ENCODE assay signal across 8 cellular contexts in the genomic region with DNA sequence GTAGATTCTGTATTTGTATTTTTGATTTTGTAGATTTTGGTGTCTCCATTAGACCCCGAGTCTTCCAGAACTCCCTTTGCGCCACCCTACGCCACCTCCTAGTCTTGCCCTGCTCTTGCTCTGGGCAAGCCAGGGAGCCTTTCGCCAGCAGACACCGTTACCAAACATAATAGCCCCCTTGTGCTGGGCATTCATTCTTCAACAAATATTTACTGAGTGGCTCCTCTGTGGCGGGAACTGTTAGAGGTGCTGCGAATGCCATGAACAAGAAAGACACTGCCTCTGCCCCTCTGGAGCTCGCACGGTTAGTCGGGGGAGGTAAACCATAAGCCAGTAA. TPM values are rescaled to one million over a fixed set of nuclear protein-coding genes. Genes with fewer than 3 reads are reported as not detected.
DNase-seq lines count a peak whose midpoint lies in the region; TF ChIP-seq lines count a peak whose summit lies in the region.

No MANE protein-coding gene starts in this region.

- H3K4me1 Mint-ChIP-seq in MCF 10A (ENCODE audit: insufficient read depth, unreplicated experiment), result peaks cover 26% of the 10 kb centered on the region
- peaks cover 28% of the 10 kb centered on the region for H3K4me1 Mint-ChIP-seq in mesothelial cell of epicardium

- H3K36me3 ChIP-seq in DOHH2 (ENCODE audit: control insufficient read depth, low read length), result no peaks in the 10 kb centered on the region

- peaks cover 3% of the 10 kb centered on the region; the same call in 1 of the 2 replicates for H3K79me2 ChIP-seq in DOHH2 (ENCODE audit: control insufficient read depth, low read length)

- H3K9me3 Mint-ChIP-seq in MCF 10A (ENCODE audit: unreplicated experiment), result no peaks in the 10 kb centered on the region
- H3K9me3 Mint-ChIP-seq in mesothelial cell of epicardium, result no peaks in the 10 kb centered on the region

- H3K27me3 Mint-ChIP-seq in MCF 10A (ENCODE audit: insufficient read depth, unreplicated experiment) (no peaks in the 10 kb centered on the region), mesothelial cell of epicardium (ENCODE audit: low read depth) (peaks cover 25% of the 10 kb centered on the region)

- peaks cover 10% of the 10 kb centered on the region for H3K27me3 ChIP-seq in DOHH2 (ENCODE audit: control insufficient read depth, low read length)

- DNase-seq in NCI-H1105 treated with DMSO at 0.1 percent for 48 hours (lab: John Stamatoyannopoulos, UW), result peak; percentile 79
- no peak for DNase-seq in MCF 10A (ENCODE audit: unreplicated experiment)
- DNase-seq in mesothelial cell of epicardium (ENCODE audit: low spot score in 2 of 2, unreplicated experiment in 2 of 2), result no peak
- DNase-seq in CD1c-positive myeloid dendritic cell (ENCODE audit: extremely low spot score), result no peak
- DNase-seq in mesenteric fat pad (ENCODE audit: low spot score), result no peak
- DNase-seq in COLO829 (ENCODE audit: low spot score), result no peak
- DNase-seq in A172 (ENCODE audit: low spot score), result no peak

- POLR2A ChIA-PET in MCF 10A (lab: Yijun Ruan, JAX), result interaction anchor here (1.4 to 4.1 kb wide), 6 partner anchors 19 to 89 kb away, joined by 4 to 24 read pairs (median 6); partner anchors contain the start of gene DNAJA2

- no peaks in the 10 kb centered on the region for H3K9me3 ChIP-seq in DOHH2 (ENCODE audit: control insufficient read depth, insufficient read depth, low read length)

- CTCF ChIA-PET in MCF 10A (lab: Yijun Ruan, JAX), result interaction anchor here (0.6 to 3.4 kb wide), 5 partner anchors 13 to 324 kb away, joined by 3 to 14 read pairs (median 3); no protein-coding TSS in a partner anchor

- H3K27ac Mint-ChIP-seq in MCF 10A (ENCODE audit: low read depth, unreplicated experiment) (peak overlapping the region; percentile 5), mesothelial cell of epicardium (peak overlapping the region; percentile 86)

- H3F3A ChIP-seq in DOHH2 (ENCODE audit: control insufficient read depth, insufficient read depth), result no peaks in the 10 kb centered on the region; the same call in 1 of the 2 replicates

- TF ChIP-seq CTCF in DOHH2 (IDR thresholded peaks at IDR 0.05; ENCODE audit: low read depth, low read length, poor library complexity, severe bottlenecking), result no peak
- TF ChIP-seq CTCF in MCF 10A (IDR thresholded peaks at IDR 0.05; ENCODE audit: unreplicated experiment), result no peak
- TF ChIP-seq CTCF in mesothelial cell of epicardium (IDR thresholded peaks at IDR 0.05; ENCODE audit: unreplicated experiment), result no peak

- peak overlapping the region; percentile 73 for H3K4me3 Mint-ChIP-seq in MCF 10A (ENCODE audit: unreplicated experiment)
- H3K4me3 Mint-ChIP-seq in mesothelial cell of epicardium, result peak overlapping the region; percentile 81

- peak overlapping the region; percentile 89 for H3K4me2 ChIP-seq in DOHH2 (ENCODE audit: low read length)

- no peaks in the 10 kb centered on the region for H3K9me2 ChIP-seq in DOHH2 (replicated peaks; ENCODE audit: control insufficient read depth, low read length)

- intact Hi-C loops in MCF 10A (cut with micrococcal nuclease), result no loop called here

- H3K36me3 Mint-ChIP-seq in MCF 10A (ENCODE audit: insufficient read depth, unreplicated experiment) (peaks cover 3% of the 10 kb centered on the region), mesothelial cell of epicardium (peaks cover 6% of the 10 kb centered on the region)

- H3K4me1 ChIP-seq in DOHH2 (ENCODE audit: control insufficient read depth, low read length), result peaks cover 16% of the 10 kb centered on the region

- H4K20me1 ChIP-seq in DOHH2 (ENCODE audit: control insufficient read depth, insufficient read depth, low read depth, low read length), result no peaks in the 10 kb centered on the region

- H3K4me3 ChIP-seq in DOHH2 (ENCODE audit: low read length), result peak overlapping the region; percentile 81

- TSS peak; percentile 90 for BruUV-seq in MCF 10A (replicated peaks; lab: Mats Ljungman, UMichigan)

- H3K27ac ChIP-seq in DOHH2 (ENCODE audit: low read depth, low read length), result no peak overlapping the region

RNA-seq across cellular contexts. Expression of gene GPT2, which starts 0.8 kb away (rescaled TPM):
- total RNA-seq in MCF 10A (2022), result 44.7 and 60.6 TPM in 2 replicates
- 28.0 to 35.0 TPM (median 30.6 TPM) in 3 replicates for total RNA-seq in mesothelial cell of epicardium
- total RNA-seq in mesenteric fat pad, result 53.5 TPM
- 17.3 and 17.6 TPM in 2 replicates for total RNA-seq in A172 (2014; rRNA removed; shearing (Covaris generic))

RNA-seq across cellular contexts. Expression of gene C16orf87, which starts 52.3 kb away (rescaled TPM):
- total RNA-seq in MCF 10A (2022), result 11.5 and 13.5 TPM in 2 replicates
- 28.2 to 29.5 TPM (median 28.6 TPM) in 3 replicates for total RNA-seq in mesothelial cell of epicardium
- 6.8 TPM for total RNA-seq in mesenteric fat pad
- 18.6 and 24.6 TPM in 2 replicates for total RNA-seq in A172 (2014; rRNA removed; shearing (Covaris generic))
